Comparison of ENCODE assay signal across 21 cellular contexts in the genomic region with DNA sequence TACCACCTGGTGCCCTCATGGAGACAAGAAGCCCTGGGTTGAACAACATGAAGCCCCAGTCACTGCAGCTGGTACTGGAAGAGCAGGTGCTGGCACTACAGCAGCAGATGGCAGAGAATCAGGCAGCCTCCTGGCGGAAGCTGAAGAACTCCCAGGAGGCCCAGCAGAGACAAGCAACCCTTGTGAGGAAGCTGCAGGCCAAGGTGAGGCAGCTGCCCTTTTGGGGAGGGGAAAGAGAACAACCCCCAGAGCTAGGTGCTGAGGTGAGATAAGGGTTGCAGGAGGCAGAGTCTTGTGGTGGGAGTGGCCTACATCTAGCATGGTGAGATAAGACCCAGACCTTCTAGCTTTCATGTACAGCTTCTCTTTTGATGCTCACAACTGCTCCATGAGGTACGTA. TPM values are rescaled to one million over a fixed set of nuclear protein-coding genes. Genes with fewer than 3 reads are reported as not detected.
DNase-seq lines count a peak whose midpoint lies in the region; FAIRE-seq and TF ChIP-seq lines count a peak whose summit lies in the region.
"Had no signal": no experiment of that assay in that cellular context is flagged by ENCODE, and none has a peak within 500 bp of the region (broad histone marks: within the 10 kb centered on the region; RNA-seq: fewer than 3 reads in every experiment).

No MANE protein-coding gene starts in this region.

- H3K9me3 Mint-ChIP-seq in activated T-cell treated with anti-CD3 and anti-CD28 coated beads, Interleukin-2, amount 50 U/mL, for 24 hours: no peaks in the 10 kb centered on the region
- H3K9me3 Mint-ChIP-seq: activated CD8-positive, alpha-beta T cell treated with anti-CD3 and anti-CD28 coated beads for 36 hours; activated T-helper 2 cell treated with anti-CD3 and anti-CD28 coated beads, Interferon-gamma antibody, Interleukin-2, Interleukin-4, amounts not matched to agents 10 μg/mL and 5 μg/mL and 100 μg/mL, durations not matched to agents 14 hours and 24 hours and 36 hours; neural crest cell had no signal

- no peak overlapping the region for H3K4me3 Mint-ChIP-seq in activated T-cell treated with anti-CD3 and anti-CD28 coated beads, Interleukin-2, amount 50 U/mL, for 24 hours
- H3K4me3 Mint-ChIP-seq: activated CD8-positive, alpha-beta T cell treated with anti-CD3 and anti-CD28 coated beads for 36 hours; neural crest cell had no signal

- peaks cover 53% of the 10 kb centered on the region for H3K36me3 Mint-ChIP-seq in activated T-cell treated with anti-CD3 and anti-CD28 coated beads, Interleukin-2, amount 50 U/mL, for 24 hours (ENCODE audit: low read depth)

- H3K9me3 ChIP-seq in SU-DHL-6 (ENCODE audit: insufficient read depth, low read length): no peaks in the 10 kb centered on the region
- H3K9me3 ChIP-seq: ascending aorta, MG63, SJCRH30, testis had no signal

- no peaks in the 10 kb centered on the region for H3K27me3 Mint-ChIP-seq in activated T-cell treated with anti-CD3 and anti-CD28 coated beads, Interleukin-2, amount 50 U/mL, for 24 hours
- H3K27me3 Mint-ChIP-seq: activated CD8-positive, alpha-beta T cell treated with anti-CD3 and anti-CD28 coated beads for 36 hours had no signal

- H2AFZ ChIP-seq in SU-DHL-6 (ENCODE audit: low read depth, low read length, severe bottlenecking): no peak overlapping the region

- peak overlapping the region; percentile 63 for H3K27ac Mint-ChIP-seq in activated T-cell treated with anti-CD3 and anti-CD28 coated beads, Interleukin-2, amount 50 U/mL, for 24 hours
- H3K27ac Mint-ChIP-seq: activated CD8-positive, alpha-beta T cell treated with anti-CD3 and anti-CD28 coated beads for 36 hours; activated T-helper 2 cell treated with anti-CD3 and anti-CD28 coated beads, Interferon-gamma antibody, Interleukin-2, Interleukin-4, amounts not matched to agents 10 μg/mL and 5 μg/mL and 100 μg/mL, durations not matched to agents 14 hours and 24 hours and 36 hours had no signal

- no peak for TF ChIP-seq CTCF in SU-DHL-6 (IDR thresholded peaks at IDR 0.05; ENCODE audit: insufficient read depth, low read length, poor library complexity, severe bottlenecking)
- TF ChIP-seq CTCF in D721Med (IDR thresholded peaks at IDR 0.05; ENCODE audit: insufficient read depth, missing control alignments): no peak

- H3K4me3 ChIP-seq in SU-DHL-6 (ENCODE audit: insufficient read depth, low read length, poor library complexity, severe bottlenecking): no peak overlapping the region
- H3K4me3 ChIP-seq: ascending aorta, MG63, SJCRH30, testis had no signal

- no peaks in the 10 kb centered on the region for H4K20me1 ChIP-seq in SU-DHL-6 (ENCODE audit: low read depth, low read length)

- no peaks in the 10 kb centered on the region for H3F3A ChIP-seq in SU-DHL-6 (ENCODE audit: insufficient read depth)

- no peaks in the 10 kb centered on the region for H3K79me2 ChIP-seq in SU-DHL-6 (ENCODE audit: insufficient read depth, low read length)

- H3K27me3 ChIP-seq in SU-DHL-6 (ENCODE audit: low read length): no peaks in the 10 kb centered on the region
- H3K27me3 ChIP-seq: ascending aorta, MG63, SJCRH30, testis had no signal

- 0 out of 2 replicates have a peak overlapping the region, but pooled peaks have one; percentile 5 for H3K27ac ChIP-seq in SU-DHL-6 (ENCODE audit: low read depth, low read length)
- H3K27ac ChIP-seq: ascending aorta, SJCRH30, testis had no signal

- peaks cover 12% of the 10 kb centered on the region for H3K4me1 Mint-ChIP-seq in activated T-cell treated with anti-CD3 and anti-CD28 coated beads, Interleukin-2, amount 50 U/mL, for 24 hours (ENCODE audit: low read depth)

- FAIRE-seq in D721Med (lab: Jason Lieb, UNC): no peak
- FAIRE-seq: colon, islet of Langerhans had no signal

- DNase-seq in activated T-cell treated with anti-CD3 and anti-CD28 coated beads, Interleukin-2, amount 50 U/mL, for 24 hours: no peak
- DNase-seq in activated T-cell treated with anti-CD3 and anti-CD28 coated beads for 4 hours: no peak
- DNase-seq in NCI-H2171 treated with DMSO at 0.1 percent for 48 hours (lab: John Stamatoyannopoulos, UW): peak; percentile 100
- no peak for DNase-seq in HT-29 (ENCODE audit: low spot score)
- no peak for DNase-seq in D721Med (ENCODE audit: insufficient read length, low spot score)
- no peak for DNase-seq in midbrain (lab: John Stamatoyannopoulos, UW)
- DNase-seq in SW480 (ENCODE audit: low spot score): no peak
- DNase-seq: activated CD8-positive, alpha-beta T cell treated with anti-CD3 and anti-CD28 coated beads for 36 hours; head of caudate nucleus; MG63; NK-92 treated with Interleukin-12 subunit alpha and Interleukin-12 subunit beta, amount 100 ng/mL, for 24 hours; retina; SJCRH30; testis had no signal

- no peaks in the 10 kb centered on the region for H3K9me2 ChIP-seq in SU-DHL-6 (replicated peaks; ENCODE audit: insufficient read depth, low read length)

- no peaks in the 10 kb centered on the region for H3K36me3 ChIP-seq in SU-DHL-6 (ENCODE audit: low read length)

- H3K4me2 ChIP-seq in SU-DHL-6 (ENCODE audit: low read depth, low read length, poor library complexity, severe bottlenecking): no peak overlapping the region

- no peak overlapping the region for H3K9ac ChIP-seq in SU-DHL-6 (ENCODE audit: low read length)

RNA-seq across cellular contexts. Expression of a gene that starts 7.0 kb away (rescaled TPM):
- total RNA-seq in HT-29 (2014; rRNA removed; shearing (Covaris generic)): 19.2 and 30.2 TPM in 2 replicates

RNA-seq across cellular contexts. Expression of a gene that starts 24.3 kb away (rescaled TPM):
- not detected in 2 replicates for total RNA-seq in HT-29 (2014; rRNA removed; shearing (Covaris generic))
- total RNA-seq: activated CD8-positive, alpha-beta T cell treated with anti-CD3 and anti-CD28 coated beads for 36 hours; activated T-helper 2 cell treated with anti-CD3 and anti-CD28 coated beads, Interferon-gamma antibody, Interleukin-2, Interleukin-4, amounts not matched to agents 10 μg/mL and 5 μg/mL and 100 μg/mL, durations not matched to agents 14 hours and 24 hours and 36 hours; esophagus mucosa; SJCRH30 had no signal

RNA-seq across cellular contexts. Expression of a gene that starts 50.6 kb away (rescaled TPM):
- total RNA-seq in HT-29 (2014; rRNA removed; shearing (Covaris generic)): 39.1 and 57.3 TPM in 2 replicates
